Comparison of ENCODE assay signal across 24 cellular contexts in genomic region chr1:176142973-176143372, GRCh38.
A peak's percentile ranks its signal among the peaks of the same experiment; 100 is the strongest.
DNase-seq lines count a peak whose midpoint lies in the region; ATAC-seq, FAIRE-seq and TF ChIP-seq lines count a peak whose summit lies in the region.
"Had no signal": no experiment of that assay in that cellular context is flagged by ENCODE, and none has a peak within 500 bp of the region (broad histone marks: within the 10 kb centered on the region; RNA-seq: fewer than 3 reads in every experiment).

No MANE protein-coding gene starts in this region.

- H3K4me3 Mint-ChIP-seq in activated T-cell treated with anti-CD3 and anti-CD28 coated beads, Interleukin-2, amount 50 U/mL, for 72 hours: no peak overlapping the region
- no peak overlapping the region for H3K4me3 Mint-ChIP-seq in HFFc6
- no peak overlapping the region for H3K4me3 Mint-ChIP-seq in central memory CD8-positive, alpha-beta T cell
- H3K4me3 Mint-ChIP-seq: B cell; CD4-positive, CD25-positive, alpha-beta regulatory T cell; CD8-positive, alpha-beta T cell had no signal

- H3K4me3 ChIP-seq in aorta (ENCODE audit: low read length in 2 of 2): no peak overlapping the region
- H3K4me3 ChIP-seq: BLaER1, GM23248 had no signal

- no peaks in the 10 kb centered on the region for H3K9me3 ChIP-seq in aorta (ENCODE audit: control insufficient read depth, low read length)

- DNase-seq in activated T-cell treated with anti-CD3 and anti-CD28 coated beads, Interleukin-2, amount 50 U/mL, for 72 hours: no peak
- DNase-seq in activated T-cell treated with anti-CD3 and anti-CD28 coated beads for 4 hours: no peak
- no peak for DNase-seq in HFFc6
- no peak for DNase-seq in central memory CD8-positive, alpha-beta T cell (ENCODE audit: low spot score in 2 of 2)
- DNase-seq in aorta: no peak
- DNase-seq: Caco-2; CD4-positive, CD25-positive, alpha-beta regulatory T cell; CD8-positive, alpha-beta T cell; DMS153; DND-41; GF-D8; H7 had no signal

- H3K36me3 ChIP-seq in aorta (ENCODE audit: control insufficient read depth in 1 of 2, insufficient read depth in 2 of 2, low read length in 1 of 2): no peaks in the 10 kb centered on the region

- intact Hi-C loops in aorta (cut with DNase I): no loop called here

- H3K27ac ChIP-seq in aorta (ENCODE audit: low read depth in 1 of 2, low read length in 2 of 2): no peak overlapping the region
- H3K27ac ChIP-seq: 22Rv1, BLaER1, C4-2B, GM23248 had no signal

- ATAC-seq in activated T-cell treated with anti-CD3 and anti-CD28 coated beads, Interleukin-2, amount 50 U/mL, for 72 hours (replicated peaks in 1 of 2): no peak
- no peak for ATAC-seq in central memory CD8-positive, alpha-beta T cell (replicated peaks; ENCODE audit: extremely low read depth, poor library complexity, severe bottlenecking)
- ATAC-seq in aorta (ENCODE audit: low FRiP score) (no peak), HG02973 (IDR thresholded peaks at IDR 0.05; ENCODE audit: unreplicated experiment) (no peak), GM18907 (IDR thresholded peaks at IDR 0.05; ENCODE audit: unreplicated experiment) (no peak)
- ATAC-seq: CD8-positive, alpha-beta T cell; HCT116 had no signal

- H3K4me1 ChIP-seq in aorta (ENCODE audit: control insufficient read depth in 1 of 2, insufficient read depth in 2 of 2, low read length in 2 of 2): no peaks in the 10 kb centered on the region
- H3K4me1 ChIP-seq: BLaER1 had no signal

- peaks cover 15% of the 10 kb centered on the region for H3K4me1 Mint-ChIP-seq in activated T-cell treated with anti-CD3 and anti-CD28 coated beads, Interleukin-2, amount 50 U/mL, for 72 hours (ENCODE audit: low read depth)
- peaks cover 24% of the 10 kb centered on the region for H3K4me1 Mint-ChIP-seq in HFFc6 (ENCODE audit: low read depth)
- peaks cover 59% of the 10 kb centered on the region for H3K4me1 Mint-ChIP-seq in central memory CD8-positive, alpha-beta T cell

- peaks cover 15 to 31% of the 10 kb centered on the region in 2 donors for H3K36me3 Mint-ChIP-seq in activated T-cell treated with anti-CD3 and anti-CD28 coated beads, Interleukin-2, amount 50 U/mL, for 72 hours (ENCODE audit: insufficient read depth in 2 of 2)
- H3K36me3 Mint-ChIP-seq in HFFc6 (ENCODE audit: low read depth): peaks cover 35% of the 10 kb centered on the region
- H3K36me3 Mint-ChIP-seq in central memory CD8-positive, alpha-beta T cell (ENCODE audit: insufficient read depth): peaks cover 22% of the 10 kb centered on the region

- H3K27me3 ChIP-seq in aorta (ENCODE audit: control insufficient read depth in 1 of 2, insufficient read depth in 2 of 2, low read length in 1 of 2): no peaks in the 10 kb centered on the region
- H3K27me3 ChIP-seq: BLaER1 had no signal

- TF ChIP-seq CTCF in HFFc6 (IDR thresholded peaks at IDR 0.05): no peak

- peak; percentile 66 for FAIRE-seq in G401.6 (lab: Jason Lieb, UNC)
- FAIRE-seq: GM12891, GM18507, H1 had no signal

- H3K27me3 Mint-ChIP-seq in activated T-cell treated with anti-CD3 and anti-CD28 coated beads, Interleukin-2, amount 50 U/mL, for 72 hours (ENCODE audit: low read depth): no peaks in the 10 kb centered on the region
- no peaks in the 10 kb centered on the region; the same call in 1 of the 2 replicates for H3K27me3 Mint-ChIP-seq in HFFc6 (ENCODE audit: insufficient read depth)
- H3K27me3 Mint-ChIP-seq in central memory CD8-positive, alpha-beta T cell: no peaks in the 10 kb centered on the region
- H3K27me3 Mint-ChIP-seq: B cell; CD4-positive, CD25-positive, alpha-beta regulatory T cell had no signal

- H3K27ac Mint-ChIP-seq in activated T-cell treated with anti-CD3 and anti-CD28 coated beads, Interleukin-2, amount 50 U/mL, for 72 hours: peak overlapping the region; percentile 80
- 0 out of 2 replicates have a peak overlapping the region, but pooled peaks have one; percentile 23 for H3K27ac Mint-ChIP-seq in HFFc6
- peak overlapping the region; percentile 41 for H3K27ac Mint-ChIP-seq in central memory CD8-positive, alpha-beta T cell (ENCODE audit: low read depth)
- H3K27ac Mint-ChIP-seq: B cell; CD8-positive, alpha-beta T cell had no signal

- H3K9me3 Mint-ChIP-seq in activated T-cell treated with anti-CD3 and anti-CD28 coated beads, Interleukin-2, amount 50 U/mL, for 72 hours: peaks cover 0 to 4% of the 10 kb centered on the region in 2 donors
- H3K9me3 Mint-ChIP-seq in HFFc6: no peaks in the 10 kb centered on the region
- H3K9me3 Mint-ChIP-seq in central memory CD8-positive, alpha-beta T cell: peaks cover 5% of the 10 kb centered on the region

- WGBS in aorta, 2 donors: 82 to 93% methylated on average over 3 of the region's 3 CpGs

Comparison
In these comparisons a context has a peak if more than half of its experiments do, and no peak if none do; other contexts are left out.
1. H3K27ac Mint-ChIP-seq: peak in every context shown above with its lines; median percentile 80 in activated T-cell treated with anti-CD3 and anti-CD28 coated beads, Interleukin-2, amount 50 U/mL, for 72 hours; 41 in central memory CD8-positive, alpha-beta T cell; 23 in HFFc6.